ENCODE assay signal across 17 cellular contexts in the genomic region with DNA sequence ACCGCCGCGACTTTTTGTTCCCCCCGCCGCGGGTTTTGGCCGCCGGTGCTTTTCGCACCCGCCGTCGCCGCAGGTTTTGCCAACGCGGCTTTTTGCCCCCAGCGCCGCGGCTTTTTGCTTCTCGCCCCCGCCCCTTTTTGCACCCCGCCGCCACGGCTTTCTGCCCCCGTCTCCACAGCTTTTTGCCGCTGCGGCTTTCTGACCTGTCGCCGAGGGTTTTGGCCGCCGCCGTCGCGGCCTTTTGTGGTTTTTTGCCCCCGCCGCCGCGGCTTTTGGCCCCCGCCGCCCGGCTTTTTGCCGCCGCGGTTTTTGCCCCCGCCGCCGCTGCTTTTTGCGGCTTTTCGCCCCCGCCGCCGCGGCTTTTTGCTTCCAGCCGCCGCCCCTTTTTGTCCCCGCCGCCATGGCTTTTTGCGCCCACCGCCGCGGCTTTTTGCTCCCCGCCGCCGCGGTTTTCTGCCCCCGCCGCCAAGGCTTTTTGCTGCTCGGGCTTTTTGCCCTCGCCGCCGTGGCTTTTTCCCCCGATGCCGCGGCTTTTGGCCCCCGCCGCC.
A peak's percentile ranks its signal among the peaks of the same experiment; 100 is the strongest.
DNase-seq lines count a peak whose midpoint lies in the region; ATAC-seq and TF ChIP-seq lines count a peak whose summit lies in the region.
"Had no signal": no experiment of that assay in that cellular context is flagged by ENCODE, and none has a peak within 500 bp of the region (broad histone marks: within the 10 kb centered on the region; RNA-seq: fewer than 3 reads in every experiment).

No MANE protein-coding gene starts in this region.

- peaks cover 3% of the 10 kb centered on the region for H3K27me3 ChIP-seq in right cardiac atrium (ENCODE audit: control insufficient read depth, insufficient read depth)
- peaks cover 53% of the 10 kb centered on the region for H3K27me3 ChIP-seq in NT2/D1 (ENCODE audit: insufficient read depth, insufficient read length)
- no peaks in the 10 kb centered on the region for H3K27me3 ChIP-seq in testis

- TF ChIP-seq CTCF in testis (IDR thresholded peaks at IDR 0.05) (no peak), omental fat pad (IDR thresholded peaks at IDR 0.05) (no peak)

- H3K4me1 ChIP-seq in right cardiac atrium (ENCODE audit: control insufficient read depth, insufficient read depth, low read length) (no peaks in the 10 kb centered on the region), NT2/D1 (ENCODE audit: insufficient read depth, insufficient read length) (no peaks in the 10 kb centered on the region), testis (no peaks in the 10 kb centered on the region)
- H3K4me1 ChIP-seq: HAP-1 had no signal

- H3K9ac ChIP-seq in NT2/D1 (ENCODE audit: insufficient read length, low read depth) = no peak overlapping the region

- DNase-seq in right cardiac atrium = no peak
- DNase-seq in left ventricle myocardium superior = no peak
- DNase-seq in NT2/D1 (ENCODE audit: low read depth, low spot score) = no peak
- no peak for DNase-seq in testis
- DNase-seq in omental fat pad (ENCODE audit: low spot score) = no peak
- no peak for DNase-seq in hepatic stellate cell (ENCODE audit: low spot score)
- DNase-seq in Kasumi-1 (lab: John Stamatoyannopoulos, UW) = no peak
- DNase-seq: 8988T; C1 segment of cervical spinal cord; CD4-positive, alpha-beta T cell; DMS53; GF-D8; GOT3; IMR-90; KBM-7 had no signal

- H3K27ac ChIP-seq in right cardiac atrium (ENCODE audit: low read length) = no peak overlapping the region
- peak overlapping the region; percentile 82 to 83 for H3K27ac ChIP-seq in testis

- TF ChIP-seq POLR2A in testis (IDR thresholded peaks at IDR 0.05) = no peak

- intact Hi-C loops in right cardiac atrium (cut with DNase I) (no loop called here), left ventricle myocardium superior (cut with micrococcal nuclease) (no loop called here), testis (cut with DNase I; ENCODE audit: low total_unique reads) (no loop called here)

- WGBS in right cardiac atrium = 34% methylated on average over 75 of the region's 75 CpGs
- 32 to 36% methylated on average over 75 of the region's 75 CpGs for WGBS in testis, 2 donors

- no peaks in the 10 kb centered on the region for H3K9me3 ChIP-seq in right cardiac atrium (ENCODE audit: control insufficient read depth, low read length)
- H3K9me3 ChIP-seq in NT2/D1 (ENCODE audit: insufficient read depth, low read length) = no peaks in the 10 kb centered on the region
- no peaks in the 10 kb centered on the region for H3K9me3 ChIP-seq in testis
- H3K9me3 ChIP-seq: HAP-1 had no signal

- no peaks in the 10 kb centered on the region for H3K36me3 ChIP-seq in NT2/D1 (ENCODE audit: insufficient read depth, insufficient read length, low read length)
- no peaks in the 10 kb centered on the region for H3K36me3 ChIP-seq in testis (ENCODE audit: low read depth, missing control alignments)
- H3K36me3 ChIP-seq: HAP-1 had no signal

- H3K4me3 ChIP-seq in right cardiac atrium (ENCODE audit: low read length) (peak overlapping the region; percentile 73), NT2/D1 (ENCODE audit: insufficient read length, low read depth) (peak overlapping the region; percentile 32), testis (peak overlapping the region; percentile 50 to 69)
- H3K4me3 ChIP-seq: GM12878, HAP-1 had no signal

- ATAC-seq in right cardiac atrium = no peak
- ATAC-seq in left ventricle myocardium superior = no peak
- no peak for ATAC-seq in omental fat pad (ENCODE audit: low FRiP score)
- ATAC-seq: GM12878 had no signal
